ENCODE assay signal across 1 cellular context in the genomic region with DNA sequence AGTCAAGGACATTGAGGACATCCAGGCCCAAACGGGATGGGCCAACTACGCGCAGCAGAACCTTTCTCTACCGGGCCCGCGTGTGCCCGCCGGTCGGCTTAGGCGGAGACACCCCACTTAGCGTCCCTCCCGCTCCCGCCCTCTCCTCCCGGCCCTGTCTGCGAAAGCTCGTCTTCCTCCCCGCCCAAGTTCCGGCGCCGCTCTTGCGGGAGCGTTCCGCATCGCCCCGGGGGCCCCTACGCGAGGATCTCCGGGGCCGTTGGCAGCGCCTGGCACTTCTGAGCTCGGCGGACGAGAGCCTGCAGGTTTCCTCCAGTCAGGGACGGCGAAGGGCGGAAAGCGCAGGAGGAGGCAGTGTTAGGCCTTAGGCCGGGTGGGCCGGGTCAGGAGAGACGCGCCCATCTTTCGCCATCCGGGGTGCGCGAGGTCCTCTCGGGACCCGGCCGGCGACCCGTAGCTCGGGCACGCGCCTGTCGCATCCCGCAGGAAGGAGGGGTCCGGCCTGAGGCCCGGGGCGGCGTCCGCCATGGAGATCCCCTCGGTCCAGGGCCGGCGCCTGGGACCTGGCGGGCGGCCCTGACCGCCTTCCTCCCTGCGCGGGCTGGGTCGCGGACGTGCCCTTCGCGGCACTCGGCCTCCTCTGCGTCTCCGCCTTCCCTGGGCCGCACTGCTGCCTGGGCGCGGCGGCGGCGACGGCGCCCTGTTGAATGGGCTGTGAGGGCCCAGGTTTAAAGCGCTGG.
TF ChIP-seq lines count a peak whose summit lies in the region.

TSS of gene FEM1B (plus strand) at position 141 of the 740 bp plus-strand sequence. CDS start 673 bp downstream, outside the sequence.

TF ChIP-seq in HepG2, 621 proteins besides CTCF, POLR2A, EP300 and RAD21 (continued from another document and continues in another):
- TF ChIP-seq ZNF329 (CRISPR knock-in tag; IDR thresholded peaks at IDR 0.05; ENCODE audit: low read depth) (peak; percentile 13; the same call in 1 of the 2 replicates), YEATS4 (CRISPR knock-in tag; IDR thresholded peaks at IDR 0.05; ENCODE audit: borderline replicate concordance) (peak; percentile 92), ZNF230 (CRISPR knock-in tag; IDR thresholded peaks at IDR 0.05) (peak; percentile 68), RBM22 (optimal IDR thresholded peaks at IDR 0.05; ENCODE audit: low read length) (no peak), CREBL2 (CRISPR knock-in tag; IDR thresholded peaks at IDR 0.05; ENCODE audit: borderline replicate concordance) (peak; percentile 57; the same call in 1 of the 2 replicates), CAMTA2 (CRISPR knock-in tag; IDR thresholded peaks at IDR 0.05; ENCODE audit: borderline replicate concordance) (peak; percentile 30), ZNF276 (CRISPR knock-in tag; IDR thresholded peaks at IDR 0.05; ENCODE audit: low read depth) (no peak; the same call in 1 of the 2 replicates), KMT2B (CRISPR knock-in tag; IDR thresholded peaks at IDR 0.05) (peak; percentile 74), FOXP1 (IDR thresholded peaks at IDR 0.05) (no peak), FOXP1 (CRISPR knock-in tag; IDR thresholded peaks at IDR 0.05) (0 out of 2 replicates have a peak, but pooled peaks have one; percentile 32), ZNF562 (CRISPR knock-in tag; IDR thresholded peaks at IDR 0.05; ENCODE audit: borderline replicate concordance) (no peak), GMEB2 (CRISPR knock-in tag; IDR thresholded peaks at IDR 0.05; ENCODE audit: low read depth) (0 out of 2 replicates have a peak, but pooled peaks have one; percentile 43), ZGPAT (CRISPR knock-in tag; IDR thresholded peaks at IDR 0.05) (peak; percentile 99), FOXC1 (CRISPR knock-in tag; IDR thresholded peaks at IDR 0.05; ENCODE audit: borderline replicate concordance) (peak; percentile 73), ATF3 (CRISPR knock-in tag; IDR thresholded peaks at IDR 0.05) (peak; percentile 57; the same call in 1 of the 2 replicates), HBP1 (CRISPR knock-in tag; IDR thresholded peaks at IDR 0.05; ENCODE audit: low read depth) (peak; percentile 67; the same call in 1 of the 2 replicates), ZNF263 (CRISPR knock-in tag; IDR thresholded peaks at IDR 0.05) (0 out of 2 replicates have a peak, but pooled peaks have one; percentile 15), ZNF598 (CRISPR knock-in tag; IDR thresholded peaks at IDR 0.05; ENCODE audit: borderline replicate concordance) (peak; percentile 94; the same call in 1 of the 2 replicates), JDP2 (CRISPR knock-in tag; IDR thresholded peaks at IDR 0.05; ENCODE audit: borderline replicate concordance) (no peak; the same call in 1 of the 2 replicates), ZNF878 (CRISPR knock-in tag; IDR thresholded peaks at IDR 0.05) (peak; percentile 90), FOXK1 (CRISPR knock-in tag; IDR thresholded peaks at IDR 0.05; ENCODE audit: borderline replicate concordance, low read depth) (peak; percentile 81; the same call in 1 of the 2 replicates), ZNF7 (CRISPR knock-in tag; IDR thresholded peaks at IDR 0.05) (no peak), RXRB (CRISPR knock-in tag; IDR thresholded peaks at IDR 0.05; ENCODE audit: borderline replicate concordance) (peak; percentile 74; the same call in 1 of the 2 replicates), FOSL1 (CRISPR knock-in tag; IDR thresholded peaks at IDR 0.05; ENCODE audit: borderline replicate concordance) (peak; percentile 41; the same call in 1 of the 2 replicates), IRF2 (CRISPR knock-in tag; IDR thresholded peaks at IDR 0.05) (peak; percentile 95), GPBP1L1 (CRISPR knock-in tag; IDR thresholded peaks at IDR 0.05) (no peak), FOXA3 (CRISPR knock-in tag; IDR thresholded peaks at IDR 0.05) (0 out of 2 replicates have a peak, but pooled peaks have one; percentile 41), RBFOX2 (IDR thresholded peaks at IDR 0.05; ENCODE audit: low read depth, low read length) (peak; percentile 97), ZNF850 (CRISPR knock-in tag; conservative IDR thresholded peaks at IDR 0.05) (no peak), ZNF260 (CRISPR knock-in tag; IDR thresholded peaks at IDR 0.05; ENCODE audit: borderline replicate concordance, low read depth) (no peak)
- TF ChIP-seq, protein P1, sequence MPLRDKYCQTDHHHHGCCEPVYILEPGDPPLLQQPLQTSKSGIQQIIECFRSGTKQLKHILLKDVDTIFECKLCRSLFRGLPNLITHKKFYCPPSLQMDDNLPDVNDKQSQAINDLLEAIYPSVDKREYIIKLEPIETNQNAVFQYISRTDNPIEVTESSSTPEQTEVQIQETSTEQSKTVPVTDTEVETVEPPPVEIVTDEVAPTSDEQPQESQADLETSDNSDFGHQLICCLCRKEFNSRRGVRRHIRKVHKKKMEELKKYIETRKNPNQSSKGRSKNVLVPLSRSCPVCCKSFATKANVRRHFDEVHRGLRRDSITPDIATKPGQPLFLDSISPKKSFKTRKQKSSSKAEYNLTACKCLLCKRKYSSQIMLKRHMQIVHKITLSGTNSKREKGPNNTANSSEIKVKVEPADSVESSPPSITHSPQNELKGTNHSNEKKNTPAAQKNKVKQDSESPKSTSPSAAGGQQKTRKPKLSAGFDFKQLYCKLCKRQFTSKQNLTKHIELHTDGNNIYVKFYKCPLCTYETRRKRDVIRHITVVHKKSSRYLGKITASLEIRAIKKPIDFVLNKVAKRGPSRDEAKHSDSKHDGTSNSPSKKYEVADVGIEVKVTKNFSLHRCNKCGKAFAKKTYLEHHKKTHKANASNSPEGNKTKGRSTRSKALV (CRISPR knock-in tag; IDR thresholded peaks at IDR 0.05) = peak; percentile 70; the same call in 1 of the 2 replicates
- TF ChIP-seq, protein P2, sequence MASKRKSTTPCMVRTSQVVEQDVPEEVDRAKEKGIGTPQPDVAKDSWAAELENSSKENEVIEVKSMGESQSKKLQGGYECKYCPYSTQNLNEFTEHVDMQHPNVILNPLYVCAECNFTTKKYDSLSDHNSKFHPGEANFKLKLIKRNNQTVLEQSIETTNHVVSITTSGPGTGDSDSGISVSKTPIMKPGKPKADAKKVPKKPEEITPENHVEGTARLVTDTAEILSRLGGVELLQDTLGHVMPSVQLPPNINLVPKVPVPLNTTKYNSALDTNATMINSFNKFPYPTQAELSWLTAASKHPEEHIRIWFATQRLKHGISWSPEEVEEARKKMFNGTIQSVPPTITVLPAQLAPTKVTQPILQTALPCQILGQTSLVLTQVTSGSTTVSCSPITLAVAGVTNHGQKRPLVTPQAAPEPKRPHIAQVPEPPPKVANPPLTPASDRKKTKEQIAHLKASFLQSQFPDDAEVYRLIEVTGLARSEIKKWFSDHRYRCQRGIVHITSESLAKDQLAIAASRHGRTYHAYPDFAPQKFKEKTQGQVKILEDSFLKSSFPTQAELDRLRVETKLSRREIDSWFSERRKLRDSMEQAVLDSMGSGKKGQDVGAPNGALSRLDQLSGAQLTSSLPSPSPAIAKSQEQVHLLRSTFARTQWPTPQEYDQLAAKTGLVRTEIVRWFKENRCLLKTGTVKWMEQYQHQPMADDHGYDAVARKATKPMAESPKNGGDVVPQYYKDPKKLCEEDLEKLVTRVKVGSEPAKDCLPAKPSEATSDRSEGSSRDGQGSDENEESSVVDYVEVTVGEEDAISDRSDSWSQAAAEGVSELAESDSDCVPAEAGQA (IDR thresholded peaks at IDR 0.05; ENCODE audit: low read depth) = no peak; the same call in 1 of the 2 replicates
- TF ChIP-seq, protein P2 (CRISPR knock-in tag; IDR thresholded peaks at IDR 0.05; ENCODE audit: borderline replicate concordance) = 0 out of 2 replicates have a peak, but pooled peaks have one; percentile 23
- TF ChIP-seq, protein P3, sequence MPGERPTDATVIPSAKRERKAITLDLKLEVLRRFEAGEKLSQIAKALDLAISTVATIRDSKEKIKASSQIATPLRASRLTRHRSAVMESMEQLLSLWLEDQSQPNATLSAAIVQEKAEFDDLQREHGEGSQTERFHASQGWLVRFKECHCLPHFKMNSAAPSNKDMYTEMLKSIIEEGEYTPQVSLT (CRISPR knock-in tag; IDR thresholded peaks at IDR 0.05; ENCODE audit: borderline replicate concordance, low read depth) = 0 out of 2 replicates have a peak, but pooled peaks have one; percentile 38
